16 cellular contexts compared by ENCODE assay signal in genomic region chr4:37699874-37700481, GRCh38. TPM values are rescaled to one million over a fixed set of nuclear protein-coding genes. Genes with fewer than 3 reads are reported as not detected.
DNase-seq lines count a peak whose midpoint lies in the region; ATAC-seq and TF ChIP-seq lines count a peak whose summit lies in the region.
"Had no signal": no experiment of that assay in that cellular context is flagged by ENCODE, and none has a peak within 500 bp of the region (broad histone marks: within the 10 kb centered on the region; RNA-seq: fewer than 3 reads in every experiment).

No MANE protein-coding gene starts in this region.

- H3K27me3 ChIP-seq in body of pancreas (no peaks in the 10 kb centered on the region), stomach (no peaks in the 10 kb centered on the region)
- no peaks in the 10 kb centered on the region for H3K27me3 ChIP-seq in naive thymus-derived CD4-positive, alpha-beta T cell (ENCODE audit: control insufficient read depth in 2 of 2, insufficient read depth in 2 of 2, low read length in 2 of 2)
- H3K27me3 ChIP-seq: BLaER1 treated with 17β-estradiol and CSF1 and Interleukin-3, amounts not matched to agents 10 nM and 100 nM had no signal

- H3K4me3 Mint-ChIP-seq in naive thymus-derived CD4-positive, alpha-beta T cell = no peak overlapping the region
- H3K4me3 Mint-ChIP-seq: B cell; CD8-positive, alpha-beta T cell; H9 had no signal

- H3K4me1 Mint-ChIP-seq in naive thymus-derived CD4-positive, alpha-beta T cell = peaks cover 0 to 8% (median 0%) of the 10 kb centered on the region in 7 donors
- H3K4me1 Mint-ChIP-seq: B cell had no signal

- peaks cover 0 to 30% (median 0%) of the 10 kb centered on the region in 5 donors for H3K27me3 Mint-ChIP-seq in naive thymus-derived CD4-positive, alpha-beta T cell

- TF ChIP-seq EP300 in stomach (IDR thresholded peaks at IDR 0.05) = no peak

- H3K4me3 ChIP-seq in HEK293 (ENCODE audit: low read depth, low read length) (no peak overlapping the region), body of pancreas (no peak overlapping the region), mucosa of descending colon (no peak overlapping the region), stomach (no peak overlapping the region)
- H3K4me3 ChIP-seq in naive thymus-derived CD4-positive, alpha-beta T cell (ENCODE audit: low read length) = no peak overlapping the region
- H3K4me3 ChIP-seq: BLaER1 treated with 17β-estradiol and CSF1 and Interleukin-3, amounts not matched to agents 10 nM and 100 nM; GM12878 had no signal

- no peak for DNase-seq in body of pancreas
- DNase-seq in mucosa of descending colon = no peak
- no peak for DNase-seq in stomach
- no peak for DNase-seq in NCI-H1092 (lab: John Stamatoyannopoulos, UW)
- DNase-seq in naive thymus-derived CD4-positive, alpha-beta T cell = no peak
- DNase-seq: Calu3; CD8-positive, alpha-beta T cell; DMS53; DND-41; EL; H9 had no signal

- peaks cover 10% of the 10 kb centered on the region; the same call in 1 of the 2 replicates for H3K4me1 ChIP-seq in HEK293 (ENCODE audit: control insufficient read depth, insufficient read depth, low read length)
- peaks cover 15% of the 10 kb centered on the region for H3K4me1 ChIP-seq in body of pancreas
- no peaks in the 10 kb centered on the region for H3K4me1 ChIP-seq in mucosa of descending colon (ENCODE audit: low read depth)
- peaks cover 5 to 23% (median 10%) of the 10 kb centered on the region in 4 donors for H3K4me1 ChIP-seq in stomach
- no peaks in the 10 kb centered on the region for H3K4me1 ChIP-seq in naive thymus-derived CD4-positive, alpha-beta T cell (ENCODE audit: control insufficient read depth in 2 of 2, insufficient read depth in 2 of 2, low read length in 2 of 2)
- H3K4me1 ChIP-seq: BLaER1 treated with 17β-estradiol and CSF1 and Interleukin-3, amounts not matched to agents 10 nM and 100 nM had no signal

- no peaks in the 10 kb centered on the region for H3K9me3 Mint-ChIP-seq in naive thymus-derived CD4-positive, alpha-beta T cell
- H3K9me3 Mint-ChIP-seq: CD8-positive, alpha-beta T cell; H9 had no signal

- no peak overlapping the region; the same call in 1 of the 2 replicates for H3K27ac ChIP-seq in HEK293 (ENCODE audit: extremely low read depth, low read depth, low read length)
- H3K27ac ChIP-seq in body of pancreas = no peak overlapping the region
- peak overlapping the region; percentile 30 to 75 (median 62) for H3K27ac ChIP-seq in stomach
- H3K27ac ChIP-seq in naive thymus-derived CD4-positive, alpha-beta T cell (ENCODE audit: low read depth, low read length) = no peak overlapping the region
- H3K27ac ChIP-seq: BLaER1 treated with 17β-estradiol and CSF1 and Interleukin-3, amounts not matched to agents 10 nM and 100 nM had no signal

- no peaks in the 10 kb centered on the region for H3K9me3 ChIP-seq in HEK293 (ENCODE audit: control insufficient read depth, insufficient read depth, low read depth, low read length)
- no peaks in the 10 kb centered on the region for H3K9me3 ChIP-seq in body of pancreas
- no peaks in the 10 kb centered on the region for H3K9me3 ChIP-seq in mucosa of descending colon
- H3K9me3 ChIP-seq in stomach = no peaks in the 10 kb centered on the region
- H3K9me3 ChIP-seq in naive thymus-derived CD4-positive, alpha-beta T cell (ENCODE audit: control insufficient read depth in 2 of 3, low read length in 3 of 3) = no peaks in the 10 kb centered on the region
- H3K9me3 ChIP-seq: BLaER1 treated with 17β-estradiol and CSF1 and Interleukin-3, amounts not matched to agents 10 nM and 100 nM had no signal

- CTCF ChIA-PET in HEK293 (lab: Yijun Ruan, JAX) = interaction anchor here (0.6 kb wide), 1 partner anchor 403 kb away, joined by 3 read pairs; no protein-coding TSS in a partner anchor
- CTCF ChIA-PET in naive thymus-derived CD4-positive, alpha-beta T cell (lab: Charles Lee) = interaction anchor here (0.5 kb wide), 1 partner anchor 81 kb away, joined by 3 read pairs; no protein-coding TSS in a partner anchor

- H3K36me3 ChIP-seq in HEK293 (ENCODE audit: control insufficient read depth in 2 of 2, insufficient read depth in 1 of 2, low read length in 2 of 2) (no peaks in the 10 kb centered on the region), body of pancreas (replicated peaks in 1 of 2; ENCODE audit: insufficient read depth in 1 of 2, low read depth in 2 of 2) (no peaks in the 10 kb centered on the region), mucosa of descending colon (ENCODE audit: low read depth) (no peaks in the 10 kb centered on the region), stomach (no peaks in the 10 kb centered on the region)
- no peaks in the 10 kb centered on the region for H3K36me3 ChIP-seq in naive thymus-derived CD4-positive, alpha-beta T cell (ENCODE audit: control insufficient read depth in 2 of 3, insufficient read depth in 3 of 3, low read length in 3 of 3)
- H3K36me3 ChIP-seq: BLaER1 treated with 17β-estradiol and CSF1 and Interleukin-3, amounts not matched to agents 10 nM and 100 nM had no signal

- POLR2A ChIA-PET in HEK293 (lab: Yijun Ruan, JAX) = no interaction called here
- POLR2A ChIA-PET in naive thymus-derived CD4-positive, alpha-beta T cell (lab: Charles Lee) = no interaction called here

- intact Hi-C loops in body of pancreas (cut with DNase I) (no loop called here), mucosa of descending colon (cut with DNase I, micrococcal nuclease) (no loop called here), stomach (cut with DNase I; ENCODE audit: low total_unique reads) (no loop called here)
- intact Hi-C loops in naive thymus-derived CD4-positive, alpha-beta T cell (cut with micrococcal nuclease) = no loop called here

- WGBS in body of pancreas, 2 donors = 22 to 34% methylated on average over 5 of the region's 5 CpGs
- WGBS in stomach, 5 donors = 26 to 52% (median 43%) methylated on average over 5 of the region's 5 CpGs

- ATAC-seq in body of pancreas (peak; percentile 71), mucosa of descending colon (peak; percentile 95), HG02588 (IDR thresholded peaks at IDR 0.05; ENCODE audit: unreplicated experiment) (no peak)
- ATAC-seq in naive thymus-derived CD4-positive, alpha-beta T cell = no peak
- ATAC-seq: CD8-positive, alpha-beta T cell; GM12878 had no signal

- TF ChIP-seq POLR2A in body of pancreas (IDR thresholded peaks at IDR 0.05) (no peak), stomach (IDR thresholded peaks at IDR 0.05) (no peak)

- TF ChIP-seq CTCF in HEK293 (tag by site-specific recombination; IDR thresholded peaks at IDR 0.05) = no peak
- TF ChIP-seq CTCF in body of pancreas (IDR thresholded peaks at IDR 0.05) = no peak
- no peak for TF ChIP-seq CTCF in mucosa of descending colon (IDR thresholded peaks at IDR 0.05)
- TF ChIP-seq CTCF in stomach (IDR thresholded peaks at IDR 0.05) = no peak

- H3K27ac Mint-ChIP-seq in naive thymus-derived CD4-positive, alpha-beta T cell = no peak overlapping the region
- H3K27ac Mint-ChIP-seq: B cell; CD8-positive, alpha-beta T cell; H9 had no signal

- H3K36me3 Mint-ChIP-seq in naive thymus-derived CD4-positive, alpha-beta T cell = no peaks in the 10 kb centered on the region
- H3K36me3 Mint-ChIP-seq: CD8-positive, alpha-beta T cell had no signal

TF ChIP-seq in HEK293, 187 proteins besides CTCF, POLR2A, EP300 and RAD21 (continues in another document):
- TF ChIP-seq ZSCAN4 (tag by site-specific recombination; IDR thresholded peaks at IDR 0.05) (no peak), ZNF449 (tag by site-specific recombination; IDR thresholded peaks at IDR 0.05) (no peak), PRDM4 (tag by site-specific recombination; IDR thresholded peaks at IDR 0.05) (no peak), ZNF423 (tag by site-specific recombination; IDR thresholded peaks at IDR 0.05) (no peak)

RNA-seq across cellular contexts. Expression of gene RELL1, which starts 13.8 kb away (rescaled TPM):
- total RNA-seq in body of pancreas (10 to 100 TPM; 12.5 to 15.0 TPM), mucosa of descending colon (10 to 100 TPM; 50.5 to 75.2 (median 68.8) TPM), stomach (100 to 1,000 TPM in 1 of 5 donors, 10 to 100 TPM in 3, 1 to 10 TPM in 1; 2.9 to 113 (median 92.5) TPM)
- 1 to 10 TPM; 1.3 to 8.3 (median 2.4) TPM for polyA plus RNA-seq in stomach
- total RNA-seq in naive thymus-derived CD4-positive, alpha-beta T cell = 10 to 100 TPM; 25.5 to 35.2 (median 28.2) TPM
- 1 to 10 TPM; 4.8 to 7.6 TPM for polyA plus RNA-seq in naive thymus-derived CD4-positive, alpha-beta T cell

Comparison
In these comparisons a context has a peak if more than half of its experiments do, and no peak if none do; other contexts are left out.
1. H3K27ac ChIP-seq: peak in stomach (5 of 5); none in HEK293 (single experiment), body of pancreas (0 of 4) and naive thymus-derived CD4-positive, alpha-beta T cell (single experiment).
2. ATAC-seq: peak in body of pancreas (single experiment) and mucosa of descending colon (single experiment); none in HG02588 (single experiment) and naive thymus-derived CD4-positive, alpha-beta T cell (single experiment).